9 cellular contexts compared by ENCODE assay signal in the genomic region with DNA sequence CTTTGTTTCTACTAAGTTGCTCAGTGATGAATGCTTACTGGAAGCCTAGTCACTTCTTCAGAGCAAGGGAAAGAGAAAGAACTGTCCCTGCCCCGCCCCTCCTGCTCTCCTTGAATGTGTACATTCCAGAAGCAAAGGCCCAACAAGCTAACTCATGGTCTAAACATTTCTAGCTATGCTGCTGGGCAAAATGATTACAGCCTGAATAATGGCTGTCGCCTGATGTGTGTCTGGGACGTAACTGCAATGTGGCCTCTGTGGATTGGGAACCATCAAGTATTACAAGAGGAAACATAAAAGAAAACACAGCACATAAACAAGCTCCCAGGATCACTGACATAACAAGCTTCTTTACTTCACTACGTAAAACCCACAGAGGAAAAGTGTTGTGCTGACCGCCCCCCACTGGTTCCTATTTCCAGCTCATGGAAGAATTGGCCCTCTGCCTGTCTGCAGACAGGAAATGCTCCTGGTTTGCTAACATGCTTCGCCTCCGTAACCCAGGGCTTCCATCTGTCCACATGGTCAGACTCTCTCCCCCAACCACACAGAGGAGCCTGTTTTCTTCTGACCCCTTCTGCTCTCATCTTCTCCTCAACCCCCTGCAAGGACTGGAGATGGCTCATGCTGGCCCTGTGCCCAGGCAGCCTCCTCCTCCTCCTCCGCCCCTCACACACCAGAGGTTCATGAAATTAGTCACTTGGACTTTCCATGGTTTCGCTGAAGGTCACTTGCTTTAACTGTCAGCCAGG.
DNase-seq lines count a peak whose midpoint lies in the region; ATAC-seq and TF ChIP-seq lines count a peak whose summit lies in the region.
"Had no signal": no experiment of that assay in that cellular context is flagged by ENCODE, and none has a peak within 500 bp of the region (broad histone marks: within the 10 kb centered on the region; RNA-seq: fewer than 3 reads in every experiment).

No MANE protein-coding gene starts in this region.

- H3K27ac ChIP-seq in mammary epithelial cell (ENCODE audit: insufficient read depth, low read depth, low read length) (peak overlapping the region; percentile 92), layer of hippocampus (ENCODE audit: low read depth, low read length) (peak overlapping the region; percentile 71)

- H3K36me3 ChIP-seq in mammary epithelial cell (ENCODE audit: insufficient read depth, low read length): no peaks in the 10 kb centered on the region
- H3K36me3 ChIP-seq: HAP-1 had no signal

- H2AFZ ChIP-seq in mammary epithelial cell (ENCODE audit: low read depth, low read length): peak overlapping the region; percentile 60

- CTCF ChIA-PET in mammary epithelial cell (lab: Charles Lee; ENCODE audit: low non-redundant PET): interaction anchor here (0.7 to 1.4 kb wide), 3 partner anchors 39 to 187 kb away, joined by 3 to 14 read pairs (median 6); a partner anchor contains a TSS

- in situ Hi-C loops in ACHN (cut with HindIII; ENCODE audit: low pct_ligation_motif_present, low pct_unique_long_range_greater_than_20kb, low sequenced_read_pairs) (no loop called here), mammary epithelial cell (cut with MboI; ENCODE audit: low sequenced_read_pairs in 2 of 2) (no loop called here)

- peak overlapping the region; percentile 70 for H3K4me2 ChIP-seq in mammary epithelial cell (ENCODE audit: insufficient read depth, low read depth, low read length)

- peak overlapping the region; percentile 67 for H3K9ac ChIP-seq in mammary epithelial cell (ENCODE audit: insufficient read depth, low read length)

- H3K79me2 ChIP-seq in mammary epithelial cell (ENCODE audit: insufficient read depth, low read length): peaks cover 9% of the 10 kb centered on the region

- H3K27me3 ChIP-seq in mammary epithelial cell (ENCODE audit: insufficient read depth, low read length) (no peaks in the 10 kb centered on the region), layer of hippocampus (ENCODE audit: control insufficient read depth, insufficient read depth, low read length) (no peaks in the 10 kb centered on the region)

- H3K4me3 ChIP-seq in mammary epithelial cell (replicated peaks in 1 of 3; ENCODE audit: insufficient read depth in 1 of 3, low read depth in 2 of 3, low read length in 3 of 3): no peak overlapping the region
- H3K4me3 ChIP-seq: HAP-1 had no signal

- ATAC-seq in GM18868 (IDR thresholded peaks at IDR 0.05; ENCODE audit: unreplicated experiment) (peak; percentile 73), HG03097 (IDR thresholded peaks at IDR 0.05; ENCODE audit: low FRiP score, unreplicated experiment) (peak; percentile 58)

- intact Hi-C loops in mammary epithelial cell (cut with micrococcal nuclease): loop anchor here (1.0 to 2.0 kb wide), 5 partner anchors 33 to 187 kb away; a partner anchor contains a TSS

- H4K20me1 ChIP-seq in mammary epithelial cell (ENCODE audit: insufficient read depth, low read length): no peaks in the 10 kb centered on the region

- H3K9me3 ChIP-seq in mammary epithelial cell (replicated peaks; ENCODE audit: insufficient read depth, low read length): no peaks in the 10 kb centered on the region
- H3K9me3 ChIP-seq: HAP-1 had no signal

- peak in 1 of 2 donors; percentile 34 for TF ChIP-seq CTCF in mammary epithelial cell (conservative IDR thresholded peaks at IDR 0.05 in 1 of 2, IDR thresholded peaks at IDR 0.05 in 1 of 2; ENCODE audit: extremely low read depth in 1 of 2, insufficient read depth in 1 of 2, low read depth in 1 of 2, low read length in 2 of 2)

- dilution Hi-C loops in mammary epithelial cell (cut with HindIII; ENCODE audit: low sequenced_read_pairs): no loop called here

- BruUV-seq in mammary epithelial cell (replicated peaks; lab: Mats Ljungman, UMichigan): no TSS peak

- WGBS in mammary epithelial cell (ENCODE audit: low coverage, missing lambda C conversion rate): 20% methylated on average over 8 of the region's 9 CpGs

- DNase-seq in ACHN: peak; percentile 90
- DNase-seq in SW 1271 (lab: John Stamatoyannopoulos, UW): peak; percentile 20 to 32
- DNase-seq in mammary epithelial cell: peak; percentile 93
- peak; percentile 18 to 58 (median 33) for DNase-seq in stimulated activated CD4-positive, alpha-beta T cell treated with anti-CD3 and anti-CD28 coated beads, Interleukin-1b, Interleukin-23, amount 100 ng/mL, for 24 hours (ENCODE audit: low read depth in 4 of 4, low spot score in 1 of 4)
- DNase-seq in SIG-M5 (lab: John Stamatoyannopoulos, UW): no peak

- peaks cover 41% of the 10 kb centered on the region for H3K4me1 ChIP-seq in mammary epithelial cell (ENCODE audit: insufficient read depth, low read length)
